In genomic region chr4:1766336-1767057, GRCh38 we compare ENCODE assay signal across 10 cellular contexts.
A peak's percentile ranks its signal among the peaks of the same experiment; 100 is the strongest.
DNase-seq lines count a peak whose midpoint lies in the region; ATAC-seq and TF ChIP-seq lines count a peak whose summit lies in the region.
"Had no signal": no experiment of that assay in that cellular context is flagged by ENCODE, and none has a peak within 500 bp of the region (broad histone marks: within the 10 kb centered on the region; RNA-seq: fewer than 3 reads in every experiment).

No MANE protein-coding gene starts in this region.

- no peaks in the 10 kb centered on the region for H3K36me3 Mint-ChIP-seq in effector memory CD8-positive, alpha-beta T cell (ENCODE audit: insufficient read depth)
- H3K36me3 Mint-ChIP-seq in nephron progenitor cell (ENCODE audit: low read depth) = no peaks in the 10 kb centered on the region

- TF ChIP-seq RAD21 in Ishikawa (IDR thresholded peaks at IDR 0.05; ENCODE audit: low read depth) = no peak

- H3K4me3 Mint-ChIP-seq in effector memory CD8-positive, alpha-beta T cell = no peak overlapping the region
- no peak overlapping the region for H3K4me3 Mint-ChIP-seq in nephron progenitor cell

- H3K36me3 ChIP-seq in effector memory CD4-positive, alpha-beta T cell (ENCODE audit: control insufficient read depth, insufficient read depth, low read length) = no peaks in the 10 kb centered on the region
- H3K36me3 ChIP-seq: sigmoid colon had no signal

- no peak for DNase-seq in AG04449 (ENCODE audit: low read depth, low spot score)
- DNase-seq in effector memory CD8-positive, alpha-beta T cell = no peak
- DNase-seq in nephron progenitor cell = peak; percentile 52
- no peak for DNase-seq in NCI-H2107 treated with DMSO at 0.1 percent for 48 hours (lab: John Stamatoyannopoulos, UW; ENCODE audit: unreplicated experiment)
- DNase-seq in effector memory CD4-positive, alpha-beta T cell = no peak
- DNase-seq: sigmoid colon, T-helper 2 cell had no signal

- no peaks in the 10 kb centered on the region for H3K4me1 ChIP-seq in effector memory CD4-positive, alpha-beta T cell (ENCODE audit: control insufficient read depth, insufficient read depth, low read length, poor library complexity, severe bottlenecking)

- H3K4me3 ChIP-seq in AG04449 (ENCODE audit: low read depth, low read length) = peak overlapping the region; percentile 18; the same call in 1 of the 2 replicates
- H3K4me3 ChIP-seq in effector memory CD4-positive, alpha-beta T cell (ENCODE audit: insufficient read depth, low read depth, low read length, poor library complexity, severe bottlenecking) = no peak overlapping the region

- no peaks in the 10 kb centered on the region for H3K9me3 ChIP-seq in effector memory CD4-positive, alpha-beta T cell (ENCODE audit: control insufficient read depth, low read length)
- H3K9me3 ChIP-seq: sigmoid colon had no signal

- peaks cover 21 to 55% of the 10 kb centered on the region in 2 donors for H3K27me3 Mint-ChIP-seq in effector memory CD8-positive, alpha-beta T cell
- H3K27me3 Mint-ChIP-seq in nephron progenitor cell (ENCODE audit: low read depth, poor library complexity) = peaks cover 4% of the 10 kb centered on the region

- H3K27me3 ChIP-seq in effector memory CD4-positive, alpha-beta T cell (replicated peaks; ENCODE audit: control insufficient read depth, insufficient read depth, low read length, poor library complexity, severe bottlenecking) = peaks cover 12% of the 10 kb centered on the region

- H3K4me1 Mint-ChIP-seq in effector memory CD8-positive, alpha-beta T cell (ENCODE audit: low read depth in 2 of 2) = peaks cover 6 to 8% of the 10 kb centered on the region in 2 donors
- H3K4me1 Mint-ChIP-seq in nephron progenitor cell = peaks cover 24% of the 10 kb centered on the region

- TF ChIP-seq CTCF in AG04449 (IDR thresholded peaks at IDR 0.05; ENCODE audit: insufficient read depth, low read length, missing control alignments) = no peak
- TF ChIP-seq CTCF in nephron progenitor cell (IDR thresholded peaks at IDR 0.05) = no peak

- H3K27ac Mint-ChIP-seq in effector memory CD8-positive, alpha-beta T cell = no peak overlapping the region
- H3K27ac Mint-ChIP-seq in nephron progenitor cell = no peak overlapping the region

- peak; percentile 19 for ATAC-seq in effector memory CD8-positive, alpha-beta T cell (replicated peaks)
- ATAC-seq in HG02885 (IDR thresholded peaks at IDR 0.05; ENCODE audit: poor library complexity, unreplicated experiment) (no peak), GM19395 (IDR thresholded peaks at IDR 0.05; ENCODE audit: unreplicated experiment) (no peak)

- CTCF ChIA-PET in AG04449 (lab: Yijun Ruan, JAX) = interaction anchor here (1.0 to 1.6 kb wide), 3 partner anchors 11 to 43 kb away, joined by 3 to 5 read pairs (median 3); no protein-coding TSS in a partner anchor

- POLR2A ChIA-PET in AG04449 (lab: Yijun Ruan, JAX) = no interaction called here

- TF ChIP-seq EP300 in Ishikawa (IDR thresholded peaks at IDR 0.05; ENCODE audit: borderline replicate concordance) = no peak

- no peak overlapping the region for H3K27ac ChIP-seq in effector memory CD4-positive, alpha-beta T cell (ENCODE audit: insufficient read depth, low read length, poor library complexity, severe bottlenecking)
- H3K27ac ChIP-seq: sigmoid colon had no signal

- H3K9me3 Mint-ChIP-seq in effector memory CD8-positive, alpha-beta T cell = no peaks in the 10 kb centered on the region
- no peaks in the 10 kb centered on the region for H3K9me3 Mint-ChIP-seq in nephron progenitor cell

TF ChIP-seq in Ishikawa, 13 proteins besides CTCF, POLR2A, EP300 and RAD21:
- no peak for TF ChIP-seq NFIC (IDR thresholded peaks at IDR 0.05)
- peak; percentile 65 for TF ChIP-seq TEAD4 (IDR thresholded peaks at IDR 0.05)
- TF ChIP-seq ZBTB7A (IDR thresholded peaks at IDR 0.05; ENCODE audit: low read depth) = peak; percentile 93
- TF ChIP-seq TAF1 (IDR thresholded peaks at IDR 0.05; ENCODE audit: low read depth) = no peak
